In the genomic region with DNA sequence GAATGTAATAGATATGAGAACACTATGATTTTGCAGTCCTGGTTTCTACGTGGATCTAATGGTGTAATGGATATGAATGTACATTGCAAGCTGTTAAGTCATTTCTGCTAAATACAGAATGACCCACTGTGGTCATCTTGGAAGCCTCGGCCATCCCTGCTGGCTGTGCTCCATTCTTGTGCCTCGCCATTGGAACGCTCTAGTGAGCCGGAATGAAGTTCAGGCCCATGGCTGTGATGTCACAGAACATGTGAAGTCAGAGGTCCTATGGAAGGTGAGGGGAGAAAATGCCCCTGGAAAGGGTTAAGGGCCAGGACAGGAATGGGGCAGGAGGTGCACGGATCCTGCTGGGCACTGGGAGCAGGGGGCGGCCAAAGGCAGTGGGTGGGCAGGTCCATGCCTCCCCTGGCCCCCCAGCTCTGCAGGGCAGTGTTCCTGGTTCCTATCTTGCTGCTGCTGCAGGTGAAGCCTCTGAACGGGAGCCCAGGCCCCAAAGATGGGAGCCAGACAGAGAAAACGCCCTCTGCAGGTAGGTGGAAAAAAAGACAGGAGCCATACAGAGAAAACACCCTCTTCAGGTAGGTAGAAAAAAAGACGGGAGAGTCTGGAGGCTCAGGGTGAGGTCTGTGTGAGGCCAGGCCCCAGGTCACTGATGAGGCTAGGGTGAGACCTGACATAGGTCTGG, we compare ENCODE assay signal across 11 cellular contexts. TPM values are rescaled to one million over a fixed set of nuclear protein-coding genes. Genes with fewer than 3 reads are reported as not detected.
A peak's percentile ranks its signal among the peaks of the same experiment; 100 is the strongest.
DNase-seq lines count a peak whose midpoint lies in the region; ATAC-seq and TF ChIP-seq lines count a peak whose summit lies in the region.
"Had no signal": no experiment of that assay in that cellular context is flagged by ENCODE, and none has a peak within 500 bp of the region (broad histone marks: within the 10 kb centered on the region; RNA-seq: fewer than 3 reads in every experiment).

A gene (plus strand): TSS at position 259 of the 685 bp plus-strand sequence. CDS start 138 bp downstream, at position 397.

- H3K9me3 Mint-ChIP-seq in MCF 10A (ENCODE audit: unreplicated experiment), result no peaks in the 10 kb centered on the region
- H3K9me3 Mint-ChIP-seq: naive thymus-derived CD8-positive, alpha-beta T cell had no signal

- no peaks in the 10 kb centered on the region for H3K27me3 ChIP-seq in mammary epithelial cell (ENCODE audit: insufficient read depth, low read length)
- H3K27me3 ChIP-seq in Loucy (ENCODE audit: insufficient read depth, low read length, poor library complexity, severe bottlenecking), result no peaks in the 10 kb centered on the region
- no peaks in the 10 kb centered on the region for H3K27me3 ChIP-seq in testis

- peaks cover 6% of the 10 kb centered on the region for H3K4me1 Mint-ChIP-seq in MCF 10A (ENCODE audit: insufficient read depth, unreplicated experiment)
- H3K4me1 Mint-ChIP-seq: CD4-positive, CD25-positive, alpha-beta regulatory T cell; naive thymus-derived CD8-positive, alpha-beta T cell had no signal

- no peak for ATAC-seq in HG02981 (IDR thresholded peaks at IDR 0.05; ENCODE audit: unreplicated experiment)

- H4K20me1 ChIP-seq in mammary epithelial cell (ENCODE audit: insufficient read depth, low read length) (no peaks in the 10 kb centered on the region), Loucy (ENCODE audit: insufficient read depth, low read length, poor library complexity, severe bottlenecking) (no peaks in the 10 kb centered on the region)

- peak; percentile 39 for DNase-seq in MCF 10A (ENCODE audit: unreplicated experiment)
- no peak for DNase-seq in mammary epithelial cell
- peak; percentile 17 to 27 for DNase-seq in erythroblast (lab: John Stamatoyannopoulos, UW)
- DNase-seq in testis, result no peak
- no peak for DNase-seq in activated CD4-positive, CD25-positive, alpha-beta regulatory T cell treated with anti-CD3 and anti-CD28 coated beads, Interleukin-2, amount 50 U/mL, for 72 hours
- DNase-seq in NCI-H1092 treated with DMSO at 0.1 percent for 48 hours (lab: John Stamatoyannopoulos, UW), result no peak
- DNase-seq: NCI-H2171 had no signal

- no peak for TF ChIP-seq POLR2A in erythroblast (IDR thresholded peaks at IDR 0.05; ENCODE audit: low read length)
- no peak for TF ChIP-seq POLR2A in testis (IDR thresholded peaks at IDR 0.05)

- no peaks in the 10 kb centered on the region for H3K36me3 ChIP-seq in mammary epithelial cell (ENCODE audit: insufficient read depth, low read length)
- no peaks in the 10 kb centered on the region for H3K36me3 ChIP-seq in Loucy (ENCODE audit: insufficient read depth, low read length)
- no peaks in the 10 kb centered on the region for H3K36me3 ChIP-seq in testis (ENCODE audit: low read depth, missing control alignments)

- intact Hi-C loops in MCF 10A (cut with micrococcal nuclease) (no loop called here), mammary epithelial cell (cut with micrococcal nuclease) (no loop called here), testis (cut with DNase I; ENCODE audit: low total_unique reads) (no loop called here)

- CTCF ChIA-PET in MCF 10A (lab: Yijun Ruan, JAX) (interaction anchor here (0.7 kb wide), 2 partner anchors 22 to 66 kb away, joined by 3 read pairs; no protein-coding TSS in a partner anchor), mammary epithelial cell (lab: Charles Lee; ENCODE audit: low non-redundant PET) (no interaction called here)

- in situ Hi-C loops in mammary epithelial cell (cut with MboI; ENCODE audit: low sequenced_read_pairs in 2 of 2), result no loop called here

- peaks cover 21% of the 10 kb centered on the region for H3K4me1 ChIP-seq in mammary epithelial cell (ENCODE audit: insufficient read depth, low read length)
- H3K4me1 ChIP-seq in Loucy (ENCODE audit: insufficient read depth, low read length, poor library complexity, severe bottlenecking), result no peaks in the 10 kb centered on the region
- no peaks in the 10 kb centered on the region for H3K4me1 ChIP-seq in testis

- dilution Hi-C loops in mammary epithelial cell (cut with HindIII; ENCODE audit: low sequenced_read_pairs), result no loop called here

- H3K27ac Mint-ChIP-seq in MCF 10A (ENCODE audit: low read depth, unreplicated experiment), result no peak within 1 kb of the TSS
- H3K27ac Mint-ChIP-seq: naive thymus-derived CD8-positive, alpha-beta T cell had no signal

- no TSS peak for BruUV-seq in MCF 10A (replicated peaks; lab: Mats Ljungman, UMichigan)
- BruUV-seq in mammary epithelial cell (replicated peaks; lab: Mats Ljungman, UMichigan), result no TSS peak

- H3K27me3 Mint-ChIP-seq in MCF 10A (ENCODE audit: insufficient read depth, unreplicated experiment), result peaks cover 8% of the 10 kb centered on the region

- no peak within 1 kb of the TSS for H3K4me3 ChIP-seq in mammary epithelial cell (replicated peaks in 1 of 3; ENCODE audit: insufficient read depth in 1 of 3, low read depth in 2 of 3, low read length in 3 of 3)
- H3K4me3 ChIP-seq in Loucy (ENCODE audit: low read length, poor library complexity, severe bottlenecking), result no peak within 1 kb of the TSS
- H3K4me3 ChIP-seq in testis, result no peak within 1 kb of the TSS

- H3K27ac ChIP-seq in mammary epithelial cell (ENCODE audit: insufficient read depth, low read depth, low read length) (no peak within 1 kb of the TSS), testis (no peak within 1 kb of the TSS)

- no peaks in the 10 kb centered on the region for H3F3A ChIP-seq in Loucy (ENCODE audit: low read depth)

- H3K79me2 ChIP-seq in mammary epithelial cell (ENCODE audit: insufficient read depth, low read length) (no peaks in the 10 kb centered on the region), Loucy (ENCODE audit: insufficient read depth, low read length) (no peaks in the 10 kb centered on the region)

- H3K9me2 ChIP-seq in Loucy (replicated peaks; ENCODE audit: low read depth, low read length), result no peaks in the 10 kb centered on the region

- H3K36me3 Mint-ChIP-seq in MCF 10A (ENCODE audit: insufficient read depth, unreplicated experiment), result no peaks in the 10 kb centered on the region
- H3K36me3 Mint-ChIP-seq: CD4-positive, CD25-positive, alpha-beta regulatory T cell; naive thymus-derived CD8-positive, alpha-beta T cell had no signal

- H2AFZ ChIP-seq in mammary epithelial cell (ENCODE audit: low read depth, low read length) (no peak within 1 kb of the TSS), Loucy (ENCODE audit: low read length) (no peak within 1 kb of the TSS)

- WGBS in mammary epithelial cell (ENCODE audit: low coverage, missing lambda C conversion rate), result 47% methylated on average over 8 of the region's 10 CpGs
- WGBS in testis, 2 donors, result 81 to 86% methylated on average over 10 of the region's 10 CpGs

- H3K4me2 ChIP-seq in mammary epithelial cell (ENCODE audit: insufficient read depth, low read depth, low read length), result no peak within 1 kb of the TSS
- no peak within 1 kb of the TSS for H3K4me2 ChIP-seq in Loucy (ENCODE audit: low read depth, low read length, poor library complexity, severe bottlenecking)

- no peak within 1 kb of the TSS for H3K4me3 Mint-ChIP-seq in MCF 10A (ENCODE audit: unreplicated experiment)
- H3K4me3 Mint-ChIP-seq: CD4-positive, CD25-positive, alpha-beta regulatory T cell; naive thymus-derived CD8-positive, alpha-beta T cell had no signal

- no peak within 1 kb of the TSS for H3K9ac ChIP-seq in mammary epithelial cell (ENCODE audit: insufficient read depth, low read length)
- H3K9ac ChIP-seq in Loucy (ENCODE audit: low read depth, low read length, poor library complexity, severe bottlenecking), result no peak within 1 kb of the TSS

- TF ChIP-seq CTCF in MCF 10A (IDR thresholded peaks at IDR 0.05; ENCODE audit: unreplicated experiment) (no peak), mammary epithelial cell (conservative IDR thresholded peaks at IDR 0.05 in 1 of 2, IDR thresholded peaks at IDR 0.05 in 1 of 2; ENCODE audit: extremely low read depth in 1 of 2, insufficient read depth in 1 of 2, low read depth in 1 of 2, low read length in 2 of 2) (peak in 1 of 2 donors; percentile 51), Loucy (conservative IDR thresholded peaks at IDR 0.05; ENCODE audit: low read length) (peak; percentile 89), testis (IDR thresholded peaks at IDR 0.05) (no peak)

- POLR2A ChIA-PET in MCF 10A (lab: Yijun Ruan, JAX), result no interaction called here

- H3K9me3 ChIP-seq in mammary epithelial cell (replicated peaks; ENCODE audit: insufficient read depth, low read length) (no peaks in the 10 kb centered on the region), Loucy (ENCODE audit: insufficient read depth, low read depth, low read length) (no peaks in the 10 kb centered on the region), testis (no peaks in the 10 kb centered on the region)

RNA-seq across cellular contexts. Expression of the gene that starts here (rescaled TPM):
- total RNA-seq in MCF 10A (2022), result not detected in 2 replicates
- not detected for total RNA-seq in mammary epithelial cell
- polyA plus RNA-seq in mammary epithelial cell, result not detected
- polyA minus RNA-seq in mammary epithelial cell, result not detected
- 10 to 100 TPM; 14.1 to 38.5 TPM for total RNA-seq in testis
- 73.2 TPM for polyA plus RNA-seq in testis (ENCODE audit: insufficient read depth, low read depth, low replicate concordance)
- total RNA-seq: CD4-positive, CD25-positive, alpha-beta regulatory T cell; naive thymus-derived CD8-positive, alpha-beta T cell had no signal
- polyA plus RNA-seq: CD4-positive, CD25-positive, alpha-beta regulatory T cell; naive thymus-derived CD8-positive, alpha-beta T cell had no signal

Comparison
In these comparisons a context has a peak if more than half of its experiments do, and no peak if none do; other contexts are left out.
1. RNA of the gene that starts here (total RNA-seq): 14.1 to 38.5 TPM in testis; not detected in MCF 10A and not detected in mammary epithelial cell; every median in the first group is over 10 times any median in the second.
2. RNA of the gene that starts here (polyA plus RNA-seq): 73.2 TPM in testis (single experiment); not detected in mammary epithelial cell (single experiment); every median in the first group is over 10 times any median in the second.
3. Peak in DNase-seq in MCF 10A; RNA of the gene not detected or under 1 TPM.
4. DNase-seq: peak in erythroblast (2 of 2); none in mammary epithelial cell (single experiment), testis (single experiment), activated CD4-positive, CD25-positive, alpha-beta regulatory T cell treated with anti-CD3 and anti-CD28 coated beads, Interleukin-2, amount 50 U/mL, for 72 hours (single experiment) and NCI-H1092 treated with DMSO at 0.1 percent for 48 hours (single experiment).